In the genomic region with DNA sequence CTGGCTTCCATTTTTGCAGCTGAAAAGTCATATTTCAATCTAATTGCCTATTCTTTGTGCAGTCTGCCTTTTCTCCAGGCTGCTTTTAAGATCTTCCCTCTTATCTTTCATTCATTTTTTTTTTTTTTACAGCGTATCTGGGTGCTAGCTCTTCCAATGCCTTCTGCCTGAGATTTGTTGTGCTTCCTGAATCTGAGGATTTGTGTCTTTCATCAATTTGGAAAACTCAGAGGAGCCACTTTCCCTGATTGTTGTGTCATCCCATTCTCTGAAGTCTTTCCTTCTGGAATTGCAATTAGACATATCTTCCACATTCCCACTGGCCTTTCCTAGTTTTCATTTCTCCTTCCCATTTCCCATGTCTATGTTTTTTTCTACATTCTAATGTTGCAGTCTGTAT, we compare ENCODE assay signal across 20 cellular contexts. TPM values are rescaled to one million over a fixed set of nuclear protein-coding genes. Genes with fewer than 3 reads are reported as not detected.
A peak's percentile ranks its signal among the peaks of the same experiment; 100 is the strongest.
DNase-seq lines count a peak whose midpoint lies in the region; ATAC-seq, FAIRE-seq and TF ChIP-seq lines count a peak whose summit lies in the region.
"Had no signal": no experiment of that assay in that cellular context is flagged by ENCODE, and none has a peak within 500 bp of the region (broad histone marks: within the 10 kb centered on the region; RNA-seq: fewer than 3 reads in every experiment).

No MANE protein-coding gene starts in this region.

- H3K4me3 Mint-ChIP-seq in activated T-cell treated with anti-CD3 and anti-CD28 coated beads, Interleukin-2, amount 50 U/mL, for 72 hours = peak overlapping the region; percentile 3 to 87
- no peak overlapping the region for H3K4me3 Mint-ChIP-seq in astrocyte (ENCODE audit: unreplicated experiment)
- peak overlapping the region; percentile 12 for H3K4me3 Mint-ChIP-seq in stimulated activated effector memory CD8-positive, alpha-beta T cell treated with anti-CD3 and anti-CD28 coated beads, Interleukin-12 subunit alpha, Interleukin-12 subunit beta, amount 100 ng/mL, for 72 hours

- H3K9me3 Mint-ChIP-seq in activated T-cell treated with anti-CD3 and anti-CD28 coated beads, Interleukin-2, amount 50 U/mL, for 72 hours = peaks cover 0 to 3% of the 10 kb centered on the region in 2 donors
- H3K9me3 Mint-ChIP-seq in astrocyte (ENCODE audit: unreplicated experiment) = peaks cover 2% of the 10 kb centered on the region
- no peaks in the 10 kb centered on the region for H3K9me3 Mint-ChIP-seq in stimulated activated effector memory CD8-positive, alpha-beta T cell treated with anti-CD3 and anti-CD28 coated beads, Interleukin-12 subunit alpha, Interleukin-12 subunit beta, amount 100 ng/mL, for 72 hours

- H3K27me3 Mint-ChIP-seq in activated T-cell treated with anti-CD3 and anti-CD28 coated beads, Interleukin-2, amount 50 U/mL, for 72 hours (ENCODE audit: low read depth) = no peaks in the 10 kb centered on the region
- H3K27me3 Mint-ChIP-seq in astrocyte (ENCODE audit: low read depth, unreplicated experiment) = peaks cover 35% of the 10 kb centered on the region

- H3K9ac ChIP-seq in Loucy (ENCODE audit: low read depth, low read length, poor library complexity, severe bottlenecking) (peak overlapping the region; percentile 75), astrocyte (ENCODE audit: low read length) (no peak overlapping the region)

- H3K4me1 ChIP-seq in Loucy (ENCODE audit: insufficient read depth, low read length, poor library complexity, severe bottlenecking) = peaks cover 93% of the 10 kb centered on the region
- no peaks in the 10 kb centered on the region for H3K4me1 ChIP-seq in astrocyte (ENCODE audit: insufficient read depth, low read length)
- H3K4me1 ChIP-seq: gastroesophageal sphincter, right lobe of liver had no signal

- TF ChIP-seq CTCF in Loucy (conservative IDR thresholded peaks at IDR 0.05; ENCODE audit: low read length) (no peak), astrocyte (IDR thresholded peaks at IDR 0.05; ENCODE audit: insufficient read depth, low read depth, low read length) (no peak)

- no peak for FAIRE-seq in astrocyte (lab: Jason Lieb, UNC)

- H3K27me3 ChIP-seq in Loucy (ENCODE audit: insufficient read depth, low read length, poor library complexity, severe bottlenecking) (no peaks in the 10 kb centered on the region), astrocyte (ENCODE audit: insufficient read depth, low read length) (peaks cover 2% of the 10 kb centered on the region)
- H3K27me3 ChIP-seq: cardiac muscle cell, gastroesophageal sphincter, ovary, right lobe of liver had no signal

- H3K36me3 ChIP-seq in Loucy (ENCODE audit: insufficient read depth, low read length) = no peaks in the 10 kb centered on the region
- no peaks in the 10 kb centered on the region for H3K36me3 ChIP-seq in astrocyte (ENCODE audit: insufficient read depth, low read length)
- H3K36me3 ChIP-seq: cardiac muscle cell, gastroesophageal sphincter, ovary, right lobe of liver had no signal

- DNase-seq in activated T-cell treated with anti-CD3 and anti-CD28 coated beads, Interleukin-2, amount 50 U/mL, for 72 hours = no peak
- DNase-seq in activated T-cell treated with anti-CD3 and anti-CD28 coated beads, Interleukin-2, amount 50 U/mL, for 48 hours = no peak
- no peak for DNase-seq in astrocyte (ENCODE audit: low read depth)
- DNase-seq in stimulated activated effector memory CD8-positive, alpha-beta T cell treated with anti-CD3 and anti-CD28 coated beads, Interleukin-12 subunit alpha, Interleukin-12 subunit beta, amount 100 ng/mL, for 72 hours (ENCODE audit: low spot score in 2 of 2) = no peak
- no peak for DNase-seq in DMS153 (lab: John Stamatoyannopoulos, UW)
- DNase-seq in Right ventricle myocardium superior = no peak
- DNase-seq: COR-L47; dorsolateral prefrontal cortex; H7; left colon; mucosa of descending colon; NCI-H2029; ovary; right lobe of liver; stimulated activated CD4-positive, alpha-beta T cell treated with anti-CD3 and anti-CD28 coated beads, Interleukin-1b, Interleukin-23, amount 100 ng/mL, for 48 hours had no signal

- H3K27ac ChIP-seq in astrocyte (ENCODE audit: low read depth, low read length) = no peak overlapping the region
- H3K27ac ChIP-seq: cardiac muscle cell, gastroesophageal sphincter, ovary, right lobe of liver, RWPE1 had no signal

- intact Hi-C loops in Right ventricle myocardium superior (cut with DNase I) = no loop called here

- H3K36me3 Mint-ChIP-seq in activated T-cell treated with anti-CD3 and anti-CD28 coated beads, Interleukin-2, amount 50 U/mL, for 72 hours (ENCODE audit: insufficient read depth in 2 of 2) = peaks cover 0 to 10% of the 10 kb centered on the region in 2 donors
- no peaks in the 10 kb centered on the region for H3K36me3 Mint-ChIP-seq in astrocyte (ENCODE audit: low read depth, unreplicated experiment)
- H3K36me3 Mint-ChIP-seq in stimulated activated effector memory CD8-positive, alpha-beta T cell treated with anti-CD3 and anti-CD28 coated beads, Interleukin-12 subunit alpha, Interleukin-12 subunit beta, amount 100 ng/mL, for 72 hours = peaks cover 13% of the 10 kb centered on the region

- H3K4me2 ChIP-seq in Loucy (ENCODE audit: low read depth, low read length, poor library complexity, severe bottlenecking) (peak overlapping the region; percentile 82), astrocyte (ENCODE audit: low read length) (no peak overlapping the region)

- H3K4me3 ChIP-seq in Loucy (ENCODE audit: low read length, poor library complexity, severe bottlenecking) = peak overlapping the region; percentile 58
- H3K4me3 ChIP-seq in astrocyte (ENCODE audit: insufficient read depth, low read depth, low read length) = no peak overlapping the region
- H3K4me3 ChIP-seq: cardiac muscle cell, dorsolateral prefrontal cortex, gastroesophageal sphincter, mucosa of descending colon, ovary, right lobe of liver had no signal

- peak overlapping the region; percentile 94 for H3K27ac Mint-ChIP-seq in activated T-cell treated with anti-CD3 and anti-CD28 coated beads, Interleukin-2, amount 50 U/mL, for 72 hours
- peak overlapping the region; percentile 70 for H3K27ac Mint-ChIP-seq in astrocyte (ENCODE audit: unreplicated experiment)
- peak overlapping the region; percentile 57 for H3K27ac Mint-ChIP-seq in stimulated activated effector memory CD8-positive, alpha-beta T cell treated with anti-CD3 and anti-CD28 coated beads, Interleukin-12 subunit alpha, Interleukin-12 subunit beta, amount 100 ng/mL, for 72 hours

- H3K4me1 Mint-ChIP-seq in activated T-cell treated with anti-CD3 and anti-CD28 coated beads, Interleukin-2, amount 50 U/mL, for 72 hours (ENCODE audit: low read depth) = peaks cover 94% of the 10 kb centered on the region
- peaks cover 17% of the 10 kb centered on the region for H3K4me1 Mint-ChIP-seq in astrocyte (ENCODE audit: low read depth, unreplicated experiment)
- H3K4me1 Mint-ChIP-seq in stimulated activated effector memory CD8-positive, alpha-beta T cell treated with anti-CD3 and anti-CD28 coated beads, Interleukin-12 subunit alpha, Interleukin-12 subunit beta, amount 100 ng/mL, for 72 hours = peaks cover 97% of the 10 kb centered on the region

- H3K9me3 ChIP-seq in Loucy (ENCODE audit: insufficient read depth, low read depth, low read length) (no peaks in the 10 kb centered on the region), astrocyte (ENCODE audit: insufficient read depth, low read depth, low read length) (no peaks in the 10 kb centered on the region)
- H3K9me3 ChIP-seq: mucosa of descending colon, ovary, right lobe of liver had no signal

- peaks cover 25% of the 10 kb centered on the region for H3F3A ChIP-seq in Loucy (ENCODE audit: low read depth)

- no peak for ATAC-seq in activated T-cell treated with anti-CD3 and anti-CD28 coated beads, Interleukin-2, amount 50 U/mL, for 72 hours (replicated peaks in 1 of 2)
- ATAC-seq in stimulated activated effector memory CD8-positive, alpha-beta T cell treated with anti-CD3 and anti-CD28 coated beads, Interleukin-12 subunit alpha, Interleukin-12 subunit beta, amount 100 ng/mL, for 72 hours = no peak
- ATAC-seq in Right ventricle myocardium superior (ENCODE audit: poor library complexity) = no peak
- ATAC-seq in HG03025 (IDR thresholded peaks at IDR 0.05; ENCODE audit: low FRiP score, unreplicated experiment) = no peak
- ATAC-seq: left colon, mucosa of descending colon, right lobe of liver had no signal

- H3K9me2 ChIP-seq in Loucy (replicated peaks; ENCODE audit: low read depth, low read length) = no peaks in the 10 kb centered on the region

- no peaks in the 10 kb centered on the region for H4K20me1 ChIP-seq in Loucy (ENCODE audit: insufficient read depth, low read length, poor library complexity, severe bottlenecking)
- H4K20me1 ChIP-seq in astrocyte (ENCODE audit: insufficient read depth, low read length) = no peaks in the 10 kb centered on the region

- H3K79me2 ChIP-seq in Loucy (ENCODE audit: insufficient read depth, low read length) (peaks cover 42% of the 10 kb centered on the region), astrocyte (ENCODE audit: insufficient read depth, low read length) (no peaks in the 10 kb centered on the region)

- no peak overlapping the region for H2AFZ ChIP-seq in Loucy (ENCODE audit: low read length)
- no peak overlapping the region for H2AFZ ChIP-seq in astrocyte (ENCODE audit: low read depth, low read length)

RNA-seq across cellular contexts. Expression of gene ACKR3, which starts 21.9 kb away (rescaled TPM):
- total RNA-seq in activated T-cell treated with anti-CD3 and anti-CD28 coated beads, Interleukin-2, amount 50 U/mL, for 72 hours = 1 to 10 TPM in 1 of 2 donors, under 1 TPM in 1; 0.83 to 1.0 TPM
- 72.7 and 88.3 TPM in 2 replicates for total RNA-seq in astrocyte
- total RNA-seq in Right ventricle myocardium superior = 27.9 TPM

Comparison
In these comparisons a context has a peak if more than half of its experiments do, and no peak if none do; other contexts are left out.
1. RNA of gene ACKR3, which starts 21.9 kb away (total RNA-seq): 72.7 to 88.3 TPM in astrocyte and 27.9 TPM in Right ventricle myocardium superior (single experiment); 0.83 to 1.0 TPM in activated T-cell treated with anti-CD3 and anti-CD28 coated beads, Interleukin-2, amount 50 U/mL, for 72 hours; every median in the first group is over 10 times any median in the second.
2. Peak in every context shown above with its lines, with median percentiles within 50 percentile points of each other: H3K27ac Mint-ChIP-seq.